Comparison of ENCODE assay signal across 1 cellular context in genomic region chr6:134031696-134032255, GRCh38.
TF ChIP-seq lines count a peak whose summit lies in the region.

No MANE protein-coding gene starts in this region.

TF ChIP-seq in IMR-90, 13 proteins besides CTCF, POLR2A, EP300 and RAD21:
- TF ChIP-seq MAFK (IDR thresholded peaks at IDR 0.05; ENCODE audit: low read depth, low read length) (no peak), RFX5 (IDR thresholded peaks at IDR 0.05; ENCODE audit: low read depth, low read length) (no peak), BHLHE40 (IDR thresholded peaks at IDR 0.05; ENCODE audit: low read depth, low read length) (no peak), CEBPB (IDR thresholded peaks at IDR 0.05; ENCODE audit: low read depth, low read length) (no peak), MAZ (IDR thresholded peaks at IDR 0.05; ENCODE audit: borderline replicate concordance, low read depth, low read length) (no peak), CHD1 (IDR thresholded peaks at IDR 0.05; ENCODE audit: low read depth, low read length) (no peak), NFE2L2 (IDR thresholded peaks at IDR 0.05; ENCODE audit: low read depth, low read length) (no peak), RCOR1 (IDR thresholded peaks at IDR 0.05; ENCODE audit: insufficient replicate concordance, low read length) (no peak), SMC3 (IDR thresholded peaks at IDR 0.05; ENCODE audit: low read depth, low read length) (no peak), USF2 (IDR thresholded peaks at IDR 0.05; ENCODE audit: low read depth, low read length) (no peak)
